In the genomic region with DNA sequence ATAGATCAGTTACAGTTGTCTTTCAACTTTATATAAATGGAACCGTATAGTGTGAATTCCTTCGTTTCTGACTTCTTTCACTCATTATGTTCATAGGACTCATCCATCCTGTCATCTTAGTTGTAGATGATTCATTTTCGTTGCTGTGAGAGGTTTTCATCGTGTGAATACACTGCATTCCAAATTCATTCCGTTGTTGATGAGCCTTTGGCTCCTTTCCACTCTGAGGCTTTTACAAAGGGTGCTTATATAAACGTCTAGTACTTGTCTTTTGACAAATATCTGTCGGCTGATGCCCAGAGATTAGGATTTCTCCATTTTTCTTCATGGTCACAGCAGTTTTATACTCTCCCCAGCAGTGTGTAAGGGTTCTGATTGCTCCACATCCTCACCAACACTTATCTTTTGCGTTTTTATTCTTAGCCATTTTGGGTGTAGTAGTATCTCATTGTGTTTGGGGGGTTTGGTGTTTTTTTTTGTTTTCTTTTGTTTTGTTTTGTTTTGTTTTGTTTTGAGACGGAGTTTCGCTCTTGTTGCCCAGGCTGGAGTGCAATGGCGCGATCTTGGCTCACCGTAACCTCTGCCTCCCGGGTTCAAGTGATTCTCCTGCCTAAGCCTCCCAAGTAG, we compare ENCODE assay signal across 1 cellular context.
TF ChIP-seq lines count a peak whose summit lies in the region.

No MANE protein-coding gene starts in this region.

TF ChIP-seq in WTC11, 78 proteins besides CTCF, POLR2A, EP300 and RAD21 (continued from another document):
- TF ChIP-seq, protein P1, sequence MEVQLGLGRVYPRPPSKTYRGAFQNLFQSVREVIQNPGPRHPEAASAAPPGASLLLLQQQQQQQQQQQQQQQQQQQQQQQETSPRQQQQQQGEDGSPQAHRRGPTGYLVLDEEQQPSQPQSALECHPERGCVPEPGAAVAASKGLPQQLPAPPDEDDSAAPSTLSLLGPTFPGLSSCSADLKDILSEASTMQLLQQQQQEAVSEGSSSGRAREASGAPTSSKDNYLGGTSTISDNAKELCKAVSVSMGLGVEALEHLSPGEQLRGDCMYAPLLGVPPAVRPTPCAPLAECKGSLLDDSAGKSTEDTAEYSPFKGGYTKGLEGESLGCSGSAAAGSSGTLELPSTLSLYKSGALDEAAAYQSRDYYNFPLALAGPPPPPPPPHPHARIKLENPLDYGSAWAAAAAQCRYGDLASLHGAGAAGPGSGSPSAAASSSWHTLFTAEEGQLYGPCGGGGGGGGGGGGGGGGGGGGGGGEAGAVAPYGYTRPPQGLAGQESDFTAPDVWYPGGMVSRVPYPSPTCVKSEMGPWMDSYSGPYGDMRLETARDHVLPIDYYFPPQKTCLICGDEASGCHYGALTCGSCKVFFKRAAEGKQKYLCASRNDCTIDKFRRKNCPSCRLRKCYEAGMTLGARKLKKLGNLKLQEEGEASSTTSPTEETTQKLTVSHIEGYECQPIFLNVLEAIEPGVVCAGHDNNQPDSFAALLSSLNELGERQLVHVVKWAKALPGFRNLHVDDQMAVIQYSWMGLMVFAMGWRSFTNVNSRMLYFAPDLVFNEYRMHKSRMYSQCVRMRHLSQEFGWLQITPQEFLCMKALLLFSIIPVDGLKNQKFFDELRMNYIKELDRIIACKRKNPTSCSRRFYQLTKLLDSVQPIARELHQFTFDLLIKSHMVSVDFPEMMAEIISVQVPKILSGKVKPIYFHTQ (CRISPR knock-in tag; IDR thresholded peaks at IDR 0.05): no peak
- TF ChIP-seq, protein P2, sequence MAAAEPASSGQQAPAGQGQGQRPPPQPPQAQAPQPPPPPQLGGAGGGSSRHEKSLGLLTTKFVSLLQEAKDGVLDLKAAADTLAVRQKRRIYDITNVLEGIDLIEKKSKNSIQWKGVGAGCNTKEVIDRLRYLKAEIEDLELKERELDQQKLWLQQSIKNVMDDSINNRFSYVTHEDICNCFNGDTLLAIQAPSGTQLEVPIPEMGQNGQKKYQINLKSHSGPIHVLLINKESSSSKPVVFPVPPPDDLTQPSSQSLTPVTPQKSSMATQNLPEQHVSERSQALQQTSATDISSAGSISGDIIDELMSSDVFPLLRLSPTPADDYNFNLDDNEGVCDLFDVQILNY (CRISPR knock-in tag; IDR thresholded peaks at IDR 0.05): no peak
- TF ChIP-seq GRHL2 (CRISPR knock-in tag; IDR thresholded peaks at IDR 0.05; ENCODE audit: insufficient replicate concordance, severe bottlenecking): no peak
- TF ChIP-seq PREB (CRISPR knock-in tag; IDR thresholded peaks at IDR 0.05; ENCODE audit: borderline replicate concordance): no peak
- no peak for TF ChIP-seq NR3C1 (CRISPR knock-in tag; conservative IDR thresholded peaks at IDR 0.05; ENCODE audit: low read depth)
- TF ChIP-seq GTF2I (CRISPR knock-in tag; conservative IDR thresholded peaks at IDR 0.05): no peak
- TF ChIP-seq SP1 (CRISPR knock-in tag; conservative IDR thresholded peaks at IDR 0.05): no peak
- no peak for TF ChIP-seq USF2 (CRISPR knock-in tag; IDR thresholded peaks at IDR 0.05)
- no peak for TF ChIP-seq TCF7 (CRISPR knock-in tag; IDR thresholded peaks at IDR 0.05; ENCODE audit: low read depth)
- TF ChIP-seq, protein P3, sequence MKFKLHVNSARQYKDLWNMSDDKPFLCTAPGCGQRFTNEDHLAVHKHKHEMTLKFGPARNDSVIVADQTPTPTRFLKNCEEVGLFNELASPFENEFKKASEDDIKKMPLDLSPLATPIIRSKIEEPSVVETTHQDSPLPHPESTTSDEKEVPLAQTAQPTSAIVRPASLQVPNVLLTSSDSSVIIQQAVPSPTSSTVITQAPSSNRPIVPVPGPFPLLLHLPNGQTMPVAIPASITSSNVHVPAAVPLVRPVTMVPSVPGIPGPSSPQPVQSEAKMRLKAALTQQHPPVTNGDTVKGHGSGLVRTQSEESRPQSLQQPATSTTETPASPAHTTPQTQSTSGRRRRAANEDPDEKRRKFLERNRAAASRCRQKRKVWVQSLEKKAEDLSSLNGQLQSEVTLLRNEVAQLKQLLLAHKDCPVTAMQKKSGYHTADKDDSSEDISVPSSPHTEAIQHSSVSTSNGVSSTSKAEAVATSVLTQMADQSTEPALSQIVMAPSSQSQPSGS (CRISPR knock-in tag; IDR thresholded peaks at IDR 0.05; ENCODE audit: borderline replicate concordance, low read depth): no peak
- TF ChIP-seq OVOL2 (CRISPR knock-in tag; IDR thresholded peaks at IDR 0.05; ENCODE audit: borderline replicate concordance): no peak
- TF ChIP-seq FOXK1 (CRISPR knock-in tag; IDR thresholded peaks at IDR 0.05): no peak
- no peak for TF ChIP-seq JUN (CRISPR knock-in tag; IDR thresholded peaks at IDR 0.05)
- TF ChIP-seq SMAD3 (CRISPR knock-in tag; IDR thresholded peaks at IDR 0.05; ENCODE audit: borderline replicate concordance): no peak
- TF ChIP-seq ZNF396 (CRISPR knock-in tag; IDR thresholded peaks at IDR 0.05; ENCODE audit: borderline replicate concordance): no peak
